ENCODE assay signal across 12 cellular contexts in the genomic region with DNA sequence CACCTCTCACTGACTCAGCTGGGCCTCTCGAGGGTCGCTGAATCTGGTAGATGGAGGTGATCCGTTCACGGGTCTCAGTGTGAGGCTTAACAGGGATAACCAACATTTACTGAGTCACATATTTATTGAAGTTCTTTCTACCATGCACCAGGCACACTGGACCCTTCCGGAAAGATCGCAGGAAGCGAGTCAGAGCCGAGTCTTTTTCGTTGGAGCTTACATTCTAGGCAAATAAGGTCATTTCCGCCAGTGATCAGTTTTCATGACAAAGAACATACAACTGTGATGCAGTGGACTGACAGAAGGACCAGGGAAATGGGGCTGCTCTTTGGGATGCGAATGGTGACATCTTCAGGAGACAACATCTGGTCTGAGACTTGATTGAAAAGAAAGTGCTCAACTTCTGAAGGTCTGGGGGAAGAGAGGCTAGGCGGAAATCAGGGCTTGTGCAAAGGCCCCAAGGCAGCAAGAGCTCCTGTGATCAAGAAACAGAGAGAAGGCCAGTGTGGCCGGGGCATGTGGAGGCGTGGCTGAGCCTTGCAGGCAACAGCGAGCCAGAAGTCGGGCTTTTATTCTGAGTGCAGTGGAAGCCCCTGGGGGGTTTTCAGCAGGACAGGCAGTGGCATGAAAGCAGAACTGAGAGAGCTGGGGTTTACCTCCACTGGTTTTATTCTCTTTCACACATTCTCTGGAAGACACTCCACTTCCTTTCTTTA. TPM values are rescaled to one million over a fixed set of nuclear protein-coding genes. Genes with fewer than 3 reads are reported as not detected.
DNase-seq lines count a peak whose midpoint lies in the region; ATAC-seq and TF ChIP-seq lines count a peak whose summit lies in the region.
"Had no signal": no experiment of that assay in that cellular context is flagged by ENCODE, and none has a peak within 500 bp of the region (broad histone marks: within the 10 kb centered on the region; RNA-seq: fewer than 3 reads in every experiment).

No MANE protein-coding gene starts in this region.

- H3K27me3 ChIP-seq in ascending aorta: no peaks in the 10 kb centered on the region
- H3K27me3 ChIP-seq: cardiac muscle cell, upper lobe of left lung had no signal

- peaks cover 42% of the 10 kb centered on the region for H3K4me1 Mint-ChIP-seq in brain

- intact Hi-C loops in ascending aorta (cut with DNase I) (no loop called here), Right ventricle myocardium inferior (cut with DNase I) (no loop called here)

- no peaks in the 10 kb centered on the region for H3K4me1 ChIP-seq in ascending aorta
- H3K4me1 ChIP-seq: upper lobe of left lung had no signal

- H3K36me3 ChIP-seq in ascending aorta: peaks cover 0 to 15% of the 10 kb centered on the region in 2 donors
- H3K36me3 ChIP-seq: cardiac muscle cell, upper lobe of left lung had no signal

- TF ChIP-seq CTCF in brain (conservative IDR thresholded peaks at IDR 0.05): no peak
- TF ChIP-seq CTCF in ascending aorta (IDR thresholded peaks at IDR 0.05): no peak

- H3K27ac Mint-ChIP-seq in brain: peak overlapping the region in 3 of 5 experiments; percentile 34 to 95 (median 92)

- peaks cover 23% of the 10 kb centered on the region for H3K36me3 Mint-ChIP-seq in brain

- H3K4me3 ChIP-seq in ascending aorta: no peak overlapping the region
- H3K4me3 ChIP-seq: cardiac muscle cell, upper lobe of left lung had no signal

- no peaks in the 10 kb centered on the region for H3K9me3 ChIP-seq in ascending aorta
- H3K9me3 ChIP-seq: upper lobe of left lung had no signal

- ATAC-seq in GM19463 (IDR thresholded peaks at IDR 0.05; ENCODE audit: unreplicated experiment) (peak; percentile 98), HG03159 (IDR thresholded peaks at IDR 0.05; ENCODE audit: unreplicated experiment) (peak; percentile 97), Right ventricle myocardium inferior (no peak)

- DNase-seq in ELF-1 (ENCODE audit: low read depth, low spot score): peak; percentile 88
- DNase-seq in ascending aorta (ENCODE audit: low spot score in 2 of 2): no peak
- DNase-seq in NCI-H510A treated with DMSO at 0.1 percent for 48 hours (lab: John Stamatoyannopoulos, UW): no peak
- DNase-seq in Right ventricle myocardium inferior (ENCODE audit: missing footprints): no peak
- DNase-seq in NCI-H1930 (lab: John Stamatoyannopoulos, UW): no peak
- DNase-seq: upper lobe of left lung had no signal

- peaks cover 7 to 23% (median 12%) of the 10 kb centered on the region in 5 experiments for H3K9me3 Mint-ChIP-seq in brain

- H3K27me3 Mint-ChIP-seq in brain: no peaks in the 10 kb centered on the region

- no peak overlapping the region for H3K27ac ChIP-seq in ascending aorta
- H3K27ac ChIP-seq: cardiac muscle cell, upper lobe of left lung had no signal

- H3K4me3 Mint-ChIP-seq in brain: no peak overlapping the region

RNA-seq across cellular contexts. Expression of gene APCDD1L, which starts 56.7 kb away (rescaled TPM):
- 1.4 TPM for polyA plus RNA-seq in brain (ENCODE audit: insufficient read depth, low read depth, low replicate concordance)
- total RNA-seq in ascending aorta: 2.1 TPM
- 0.32 TPM for total RNA-seq in Right ventricle myocardium inferior
- total RNA-seq: SK-MEL-5 had no signal
- polyA plus RNA-seq: neural cell had no signal
